Comparison of ENCODE assay signal across 25 cellular contexts in genomic region chr20:49380245-49380875, GRCh38.
DNase-seq lines count a peak whose midpoint lies in the region; ATAC-seq and TF ChIP-seq lines count a peak whose summit lies in the region.
"Had no signal": no experiment of that assay in that cellular context is flagged by ENCODE, and none has a peak within 500 bp of the region (broad histone marks: within the 10 kb centered on the region; RNA-seq: fewer than 3 reads in every experiment).

No MANE protein-coding gene starts in this region.

- no peaks in the 10 kb centered on the region for H3K79me2 ChIP-seq in neural progenitor cell (ENCODE audit: low read depth)
- H3K79me2 ChIP-seq: hepatocyte had no signal

- H3K27ac ChIP-seq in HUES6 (ENCODE audit: low read depth, low read length) (no peak overlapping the region), angular gyrus (ENCODE audit: low read depth, low read length) (peak overlapping the region; percentile 12), neural progenitor cell (no peak overlapping the region)
- H3K27ac ChIP-seq: brain microvascular endothelial cell, foreskin keratinocyte, hepatocyte, HL-60 had no signal

- DNase-seq in neural progenitor cell (ENCODE audit: low spot score), result peak; percentile 50
- no peak for DNase-seq in NCI-H524 (lab: John Stamatoyannopoulos, UW)
- DNase-seq: activated CD4-positive, alpha-beta T cell treated with anti-CD3 and anti-CD28 coated beads for 36 hours; activated CD8-positive, alpha-beta memory T cell treated with anti-CD3 and anti-CD28 coated beads for 24 hours; activated gamma-delta T cell treated with Interleukin-2 at 50 U/mL for 16 hours; activated T-cell treated with anti-CD3 and anti-CD28 coated beads, Interleukin-2, amount 50 U/mL, for 24 hours; brain microvascular endothelial cell; foreskin keratinocyte; IMR-90; islet precursor cell; NCI-H1092; NCI-H1930; NCI-H446; stimulated activated CD4-positive, alpha-beta T cell treated with anti-CD3 and anti-CD28 coated beads, Interleukin-15, amount 100 ng/mL, for 24 hours; stimulated activated naive CD8-positive, alpha-beta T cell treated with anti-CD3 and anti-CD28 coated beads, Interleukin-15, Interleukin-2, amounts not matched to agents 100 U/mL and 50 U/mL, for 24 hours had no signal

- H3K36me3 Mint-ChIP-seq in neural progenitor cell, result no peaks in the 10 kb centered on the region
- H3K36me3 Mint-ChIP-seq: CD14-positive monocyte had no signal

- H4K20me1 ChIP-seq in neural progenitor cell (ENCODE audit: low read depth), result peaks cover 7% of the 10 kb centered on the region

- H3K9me3 ChIP-seq in ES-I3 (ENCODE audit: control insufficient read depth, insufficient read depth, low read length) (no peaks in the 10 kb centered on the region), HUES6 (ENCODE audit: control insufficient read depth, insufficient read depth, low read depth, low read length) (no peaks in the 10 kb centered on the region), neural progenitor cell (ENCODE audit: low read depth) (no peaks in the 10 kb centered on the region)

- no peak overlapping the region for H3K4me3 Mint-ChIP-seq in neural progenitor cell
- H3K4me3 Mint-ChIP-seq: activated CD4-positive, alpha-beta T cell treated with anti-CD3 and anti-CD28 coated beads for 36 hours; activated T-cell treated with anti-CD3 and anti-CD28 coated beads, Interleukin-2, amount 50 U/mL, for 24 hours; CD14-positive monocyte; nephron had no signal

- H3K4me3 ChIP-seq in HUES6 (ENCODE audit: low read depth, low read length) (peak overlapping the region; percentile 33; the same call in 1 of the 2 replicates), neural progenitor cell (no peak overlapping the region)
- H3K4me3 ChIP-seq: hepatocyte had no signal

- H2AFZ ChIP-seq in neural progenitor cell (replicated peaks), result peak overlapping the region; percentile 58
- H2AFZ ChIP-seq: hepatocyte had no signal

- H3F3A ChIP-seq in neural progenitor cell (ENCODE audit: low read depth), result peaks cover 16% of the 10 kb centered on the region

- peaks cover 14% of the 10 kb centered on the region for H3K27me3 Mint-ChIP-seq in neural progenitor cell (ENCODE audit: insufficient read depth, low read depth)

- H3K36me3 ChIP-seq in ES-I3 (ENCODE audit: insufficient read depth, low read length) (no peaks in the 10 kb centered on the region), HUES6 (ENCODE audit: control insufficient read depth, insufficient read depth, low read length) (no peaks in the 10 kb centered on the region), neural progenitor cell (no peaks in the 10 kb centered on the region)
- H3K36me3 ChIP-seq: brain microvascular endothelial cell had no signal

- peaks cover 19% of the 10 kb centered on the region for H3K4me1 Mint-ChIP-seq in neural progenitor cell
- H3K4me1 Mint-ChIP-seq: activated CD4-positive, alpha-beta T cell treated with anti-CD3 and anti-CD28 coated beads for 36 hours had no signal

- H3K4me1 ChIP-seq in ES-I3 (ENCODE audit: insufficient read depth, low read length) (no peaks in the 10 kb centered on the region; the same call in 1 of the 2 replicates), HUES6 (ENCODE audit: control insufficient read depth, insufficient read depth, low read length) (peaks cover 9% of the 10 kb centered on the region), neural progenitor cell (peaks cover 20% of the 10 kb centered on the region)

- H3K9ac ChIP-seq in ES-I3 (ENCODE audit: low read depth, low read length), result 0 out of 2 replicates have a peak overlapping the region, but pooled peaks have one; percentile 8
- H3K9ac ChIP-seq in HUES6 (ENCODE audit: low read length), result no peak overlapping the region
- no peak overlapping the region for H3K9ac ChIP-seq in neural progenitor cell

- H3K9me3 Mint-ChIP-seq in neural progenitor cell, result no peaks in the 10 kb centered on the region
- H3K9me3 Mint-ChIP-seq: activated T-cell treated with anti-CD3 and anti-CD28 coated beads, Interleukin-2, amount 50 U/mL, for 24 hours; nephron had no signal

- peak overlapping the region; percentile 60 for H3K4me2 ChIP-seq in neural progenitor cell
- H3K4me2 ChIP-seq: hepatocyte had no signal

- no peak overlapping the region for H3K27ac Mint-ChIP-seq in neural progenitor cell
- H3K27ac Mint-ChIP-seq: activated CD4-positive, alpha-beta T cell treated with anti-CD3 and anti-CD28 coated beads for 36 hours; activated T-cell treated with anti-CD3 and anti-CD28 coated beads, Interleukin-2, amount 50 U/mL, for 24 hours; CD14-positive monocyte had no signal

- no peak for TF ChIP-seq CTCF in neural progenitor cell (IDR thresholded peaks at IDR 0.05)

- no peak for ATAC-seq in esophagus mucosa
- ATAC-seq in HG03439 (IDR thresholded peaks at IDR 0.05; ENCODE audit: unreplicated experiment), result no peak
- no peak for ATAC-seq in GM18498 (IDR thresholded peaks at IDR 0.05; ENCODE audit: unreplicated experiment)
- ATAC-seq: activated CD4-positive, alpha-beta T cell treated with anti-CD3 and anti-CD28 coated beads for 36 hours; foreskin keratinocyte; stimulated activated naive CD8-positive, alpha-beta T cell treated with anti-CD3 and anti-CD28 coated beads, Interleukin-15, Interleukin-2, amounts not matched to agents 100 U/mL and 50 U/mL, for 24 hours had no signal

- H3K27me3 ChIP-seq in HUES6 (ENCODE audit: control insufficient read depth, insufficient read depth, low read length), result no peaks in the 10 kb centered on the region
- H3K27me3 ChIP-seq in neural progenitor cell, result no peaks in the 10 kb centered on the region
